In the genomic region with DNA sequence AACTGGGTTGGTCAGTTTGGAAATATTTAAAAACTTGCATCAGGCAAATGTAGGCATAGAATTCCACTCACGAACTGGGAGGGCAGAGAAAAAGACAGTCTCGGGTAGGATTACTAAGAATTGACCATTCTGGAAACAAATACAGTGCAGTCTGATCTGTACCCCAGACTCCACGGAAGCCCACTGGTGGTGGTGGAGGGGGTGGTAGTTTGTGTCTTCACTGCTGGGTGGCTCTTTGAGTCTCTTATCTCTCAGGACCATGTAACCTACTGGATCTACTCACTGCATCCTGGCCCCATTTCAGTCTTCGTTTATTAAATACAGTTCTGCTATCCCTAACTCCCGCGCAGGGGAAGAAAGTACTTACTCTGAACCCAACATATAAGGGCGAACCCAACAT, we compare ENCODE assay signal across 9 cellular contexts. TPM values are rescaled to one million over a fixed set of nuclear protein-coding genes. Genes with fewer than 3 reads are reported as not detected.
A peak's percentile ranks its signal among the peaks of the same experiment; 100 is the strongest.
DNase-seq lines count a peak whose midpoint lies in the region; ATAC-seq and TF ChIP-seq lines count a peak whose summit lies in the region.
"Had no signal": no experiment of that assay in that cellular context is flagged by ENCODE, and none has a peak within 500 bp of the region (broad histone marks: within the 10 kb centered on the region; RNA-seq: fewer than 3 reads in every experiment).

No MANE protein-coding gene starts in this region.

- H3K4me2 ChIP-seq in mesendoderm (ENCODE audit: low read length) = peak overlapping the region; percentile 87

- H3K79me2 ChIP-seq in mesendoderm (ENCODE audit: control insufficient read depth, insufficient read depth, low read length) = peaks cover 42% of the 10 kb centered on the region

- H3K27me3 ChIP-seq in left ventricle myocardium inferior (ENCODE audit: low read depth) = peaks cover 9% of the 10 kb centered on the region
- no peaks in the 10 kb centered on the region for H3K27me3 ChIP-seq in mesendoderm (ENCODE audit: insufficient read depth, low read length, poor library complexity)
- H3K27me3 ChIP-seq in uterus = no peaks in the 10 kb centered on the region

- H3K23ac ChIP-seq in mesendoderm (ENCODE audit: low read length) = no peak overlapping the region

- H3K27ac ChIP-seq in left ventricle myocardium inferior (replicated peaks) (peak overlapping the region; percentile 91), mesendoderm (ENCODE audit: low read depth, low read length) (peak overlapping the region; percentile 96), uterus (peak overlapping the region; percentile 88 to 93)

- no peak for DNase-seq in left ventricle myocardium inferior
- no peak for DNase-seq in left cardiac atrium
- DNase-seq in cerebellar cortex (ENCODE audit: low spot score) = peak; percentile 40
- no peak for DNase-seq in mesendoderm
- DNase-seq in uterus = no peak
- DNase-seq in progenitor cell of endocrine pancreas (ENCODE audit: low spot score, unreplicated experiment) = no peak
- DNase-seq in cerebellar nuclear complex (lab: John Stamatoyannopoulos, UW) = no peak
- no peak for DNase-seq in NCI-H748 treated with DMSO at 0.1 percent for 48 hours (lab: John Stamatoyannopoulos, UW)

- H3K27me3 Mint-ChIP-seq in progenitor cell of endocrine pancreas = no peaks in the 10 kb centered on the region
- H3K27me3 Mint-ChIP-seq: memory B cell had no signal

- H3K4me1 Mint-ChIP-seq in progenitor cell of endocrine pancreas (ENCODE audit: low read depth) = peaks cover 12% of the 10 kb centered on the region

- ATAC-seq in left cardiac atrium = no peak

- H2BK120ac ChIP-seq in mesendoderm (ENCODE audit: low read depth, low read length) = no peak overlapping the region

- H3K4me3 ChIP-seq in left ventricle myocardium inferior (peak overlapping the region; percentile 75), mesendoderm (ENCODE audit: low read length) (peak overlapping the region; percentile 83), uterus (peak overlapping the region; percentile 41 to 43)

- H2BK5ac ChIP-seq in mesendoderm (ENCODE audit: low read length) = peak overlapping the region; percentile 9

- H3K4ac ChIP-seq in mesendoderm (ENCODE audit: low read depth, low read length) = no peak overlapping the region

- WGBS in mesendoderm (ENCODE audit: extremely low coverage, insufficient coverage, low lambda C conversion rate) = no CpG with 5 or more reads among the region's 7 CpGs

- H3K18ac ChIP-seq in mesendoderm (ENCODE audit: low read length) = peak overlapping the region; percentile 97

- H3K56ac ChIP-seq in mesendoderm (ENCODE audit: low read length) = peak overlapping the region; percentile 93

- no peaks in the 10 kb centered on the region for H3K9me3 Mint-ChIP-seq in progenitor cell of endocrine pancreas (ENCODE audit: low read depth)
- H3K9me3 Mint-ChIP-seq: memory B cell had no signal

- H3K36me3 Mint-ChIP-seq in progenitor cell of endocrine pancreas (ENCODE audit: insufficient read depth) = no peaks in the 10 kb centered on the region

- peak overlapping the region; percentile 94 for H3K9ac ChIP-seq in mesendoderm (ENCODE audit: low read length)

- no peak overlapping the region for H2BK15ac ChIP-seq in mesendoderm (replicated peaks; ENCODE audit: low read depth)

- H3K27ac Mint-ChIP-seq in progenitor cell of endocrine pancreas = no peak overlapping the region
- H3K27ac Mint-ChIP-seq: memory B cell had no signal

- H3K4me1 ChIP-seq in left ventricle myocardium inferior = peaks cover 48% of the 10 kb centered on the region
- peaks cover 4% of the 10 kb centered on the region for H3K4me1 ChIP-seq in mesendoderm (ENCODE audit: control insufficient read depth, low read depth, low read length)
- H3K4me1 ChIP-seq in uterus = no peaks in the 10 kb centered on the region

- no peaks in the 10 kb centered on the region for H3K79me1 ChIP-seq in mesendoderm (ENCODE audit: low read length)

- H3K9me3 ChIP-seq in left ventricle myocardium inferior (replicated peaks) = no peaks in the 10 kb centered on the region
- H3K9me3 ChIP-seq in uterus = no peaks in the 10 kb centered on the region

- no peak overlapping the region for H4K5ac ChIP-seq in mesendoderm (ENCODE audit: low read length)

- no peak overlapping the region for H3K4me3 Mint-ChIP-seq in progenitor cell of endocrine pancreas (ENCODE audit: low read depth)
- H3K4me3 Mint-ChIP-seq: memory B cell had no signal

- TF ChIP-seq CTCF in left ventricle myocardium inferior (IDR thresholded peaks at IDR 0.05; ENCODE audit: borderline replicate concordance) (no peak), uterus (IDR thresholded peaks at IDR 0.05) (no peak), progenitor cell of endocrine pancreas (IDR thresholded peaks at IDR 0.05; ENCODE audit: unreplicated experiment) (no peak)

- peaks cover 39% of the 10 kb centered on the region for H3K36me3 ChIP-seq in left ventricle myocardium inferior
- peaks cover 17% of the 10 kb centered on the region for H3K36me3 ChIP-seq in mesendoderm (ENCODE audit: control insufficient read depth, insufficient read depth, low read length)
- no peaks in the 10 kb centered on the region for H3K36me3 ChIP-seq in uterus

- TF ChIP-seq POLR2A in uterus (IDR thresholded peaks at IDR 0.05) = no peak

- H2AK5ac ChIP-seq in mesendoderm (ENCODE audit: low read length) = no peak overlapping the region

- intact Hi-C loops in left ventricle myocardium inferior (cut with micrococcal nuclease) (no loop called here), left cardiac atrium (cut with DNase I) (loop anchor here (2.0 to 5.0 kb wide), 2 partner anchors 61 to 63 kb away; no protein-coding TSS in a partner anchor), uterus (cut with DNase I; ENCODE audit: low total_unique reads) (loop anchor here (10.0 kb wide), 1 partner anchor 61 kb away; no protein-coding TSS in a partner anchor)

- no peak overlapping the region for H4K8ac ChIP-seq in mesendoderm (ENCODE audit: low read depth, low read length)

RNA-seq across cellular contexts. Expression of gene SLC2A3, which starts 1.8 kb away (rescaled TPM):
- total RNA-seq in left ventricle myocardium inferior = 13.7 TPM
- 10 to 100 TPM; 21.6 to 33.5 TPM for total RNA-seq in left cardiac atrium
- polyA plus RNA-seq in mesendoderm (2013, experiment 1 of 2) = 1,217 TPM
- polyA plus RNA-seq in mesendoderm (2013, experiment 2 of 2) = 1,204 TPM
- total RNA-seq in uterus = 10 to 100 TPM in 3 of 4 donors, 1 to 10 TPM in 1; 8.2 to 64.1 (median 48.0) TPM
- total RNA-seq in progenitor cell of endocrine pancreas = 21.7 and 34.8 TPM in 2 replicates
